In genomic region chr1:93420400-93420799, GRCh38 we compare ENCODE assay signal across 25 cellular contexts. TPM values are rescaled to one million over a fixed set of nuclear protein-coding genes. Genes with fewer than 3 reads are reported as not detected.
DNase-seq lines count a peak whose midpoint lies in the region; ATAC-seq, FAIRE-seq and TF ChIP-seq lines count a peak whose summit lies in the region.
"Had no signal": no experiment of that assay in that cellular context is flagged by ENCODE, and none has a peak within 500 bp of the region (broad histone marks: within the 10 kb centered on the region; RNA-seq: fewer than 3 reads in every experiment).

No MANE protein-coding gene starts in this region.

- no peak for ATAC-seq in pancreas
- ATAC-seq in GM18868 (IDR thresholded peaks at IDR 0.05; ENCODE audit: unreplicated experiment): no peak
- no peak for ATAC-seq in activated T-cell treated with anti-CD3 and anti-CD28 coated beads, Interleukin-2, amount 50 U/mL, for 72 hours (replicated peaks in 1 of 2)
- ATAC-seq: A549, GM23338, HCT116 had no signal

- no peak for DNase-seq in pancreas
- no peak for DNase-seq in dorsolateral prefrontal cortex
- no peak for DNase-seq in activated T-cell treated with anti-CD3 and anti-CD28 coated beads, Interleukin-2, amount 50 U/mL, for 72 hours
- no peak for DNase-seq in cortex of kidney (lab: John Stamatoyannopoulos, UW)
- DNase-seq: ACHN; AML-193; BE2C; Calu3; CD4-positive, alpha-beta memory T cell; COR-L47; DMS53; DMS79 treated with DMSO at 0.1 percent for 48 hours; H9 had no signal

- H3K27ac ChIP-seq in pancreas: no peak overlapping the region
- no peak overlapping the region for H3K27ac ChIP-seq in dorsolateral prefrontal cortex
- H3K27ac ChIP-seq: 22Rv1; A549; BLaER1 treated with 17β-estradiol and CSF1 and Interleukin-3, amounts not matched to agents 10 nM and 100 nM had no signal

- no peaks in the 10 kb centered on the region for H3K9me3 ChIP-seq in pancreas
- H3K9me3 ChIP-seq: A549, BE2C had no signal

- no peaks in the 10 kb centered on the region for H3K36me3 ChIP-seq in pancreas
- H3K36me3 ChIP-seq: BE2C; BLaER1 treated with 17β-estradiol and CSF1 and Interleukin-3, amounts not matched to agents 10 nM and 100 nM had no signal

- H3K27me3 ChIP-seq in pancreas (no peaks in the 10 kb centered on the region), dorsolateral prefrontal cortex (no peaks in the 10 kb centered on the region)
- H3K27me3 ChIP-seq: BE2C; BLaER1 treated with 17β-estradiol and CSF1 and Interleukin-3, amounts not matched to agents 10 nM and 100 nM had no signal

- peaks cover 0 to 2% of the 10 kb centered on the region in 2 donors for H3K9me3 Mint-ChIP-seq in activated T-cell treated with anti-CD3 and anti-CD28 coated beads, Interleukin-2, amount 50 U/mL, for 72 hours
- H3K9me3 Mint-ChIP-seq: CD4-positive, alpha-beta memory T cell had no signal

- FAIRE-seq in A204.1 (lab: Jason Lieb, UNC) (peak; percentile 99), TTC549 (lab: Jason Lieb, UNC) (peak; percentile 95), endometrium (lab: Jason Lieb, UNC) (peak; percentile 83), pancreas (lab: Jason Lieb, UNC) (peak; percentile 97)
- FAIRE-seq: A549, GM12892, GM19239 had no signal

- no peak overlapping the region for H3K27ac Mint-ChIP-seq in activated T-cell treated with anti-CD3 and anti-CD28 coated beads, Interleukin-2, amount 50 U/mL, for 72 hours
- H3K27ac Mint-ChIP-seq: CD14-positive monocyte, GM23338, H9 had no signal

- H3K4me1 ChIP-seq in pancreas: no peaks in the 10 kb centered on the region
- H3K4me1 ChIP-seq: A549, BE2C had no signal

- H3K4me3 ChIP-seq in pancreas (no peak overlapping the region), dorsolateral prefrontal cortex (no peak overlapping the region)
- H3K4me3 ChIP-seq: A549; BLaER1 treated with 17β-estradiol and CSF1 and Interleukin-3, amounts not matched to agents 10 nM and 100 nM; GM23338 had no signal

- TF ChIP-seq CTCF in pancreas (IDR thresholded peaks at IDR 0.05) (no peak), dorsolateral prefrontal cortex (IDR thresholded peaks at IDR 0.05 in 54 of 56, conservative IDR thresholded peaks at IDR 0.05 in 2 of 56; ENCODE audit: low read depth in 1 of 56, partially characterized antibody in 56 of 56) (no peak)

- peaks cover 6% of the 10 kb centered on the region for H3K27me3 Mint-ChIP-seq in activated T-cell treated with anti-CD3 and anti-CD28 coated beads, Interleukin-2, amount 50 U/mL, for 72 hours (ENCODE audit: low read depth)

- WGBS in pancreas, 2 donors: 86 to 96% methylated on average over 2 of the region's 2 CpGs

- no peak overlapping the region for H3K4me3 Mint-ChIP-seq in activated T-cell treated with anti-CD3 and anti-CD28 coated beads, Interleukin-2, amount 50 U/mL, for 72 hours
- H3K4me3 Mint-ChIP-seq: CD14-positive monocyte; CD4-positive, alpha-beta memory T cell; GM23338; H9 had no signal

- no peaks in the 10 kb centered on the region for H3K4me1 Mint-ChIP-seq in activated T-cell treated with anti-CD3 and anti-CD28 coated beads, Interleukin-2, amount 50 U/mL, for 72 hours (ENCODE audit: low read depth)
- H3K4me1 Mint-ChIP-seq: CD4-positive, alpha-beta memory T cell; GM23338 had no signal

- H3K36me3 Mint-ChIP-seq in activated T-cell treated with anti-CD3 and anti-CD28 coated beads, Interleukin-2, amount 50 U/mL, for 72 hours (ENCODE audit: insufficient read depth in 2 of 2): no peaks in the 10 kb centered on the region
- H3K36me3 Mint-ChIP-seq: CD14-positive monocyte; CD4-positive, alpha-beta memory T cell had no signal

- intact Hi-C loops in pancreas (cut with DNase I): no loop called here
- intact Hi-C loops in dorsolateral prefrontal cortex (cut with DNase I): no loop called here

RNA-seq across cellular contexts. Expression of gene FNBP1L, which starts 27.5 kb away (rescaled TPM):
- total RNA-seq in pancreas: 10 to 100 TPM; 10.9 to 32.4 (median 16.0) TPM
- polyA plus RNA-seq in pancreas: 10 to 100 TPM; 10.1 to 18.8 TPM
- total RNA-seq in dorsolateral prefrontal cortex: 10 to 100 TPM; 12.4 to 32.1 (median 20.8) TPM
- total RNA-seq in activated T-cell treated with anti-CD3 and anti-CD28 coated beads, Interleukin-2, amount 50 U/mL, for 72 hours: 1 to 10 TPM; 1.3 to 1.6 TPM

Comparison
In these comparisons a context has a peak if more than half of its experiments do, and no peak if none do; other contexts are left out.
1. RNA of gene FNBP1L, which starts 27.5 kb away (total RNA-seq): 12.4 to 32.1 TPM in dorsolateral prefrontal cortex and 10.9 to 32.4 TPM in pancreas; 1.3 to 1.6 TPM in activated T-cell treated with anti-CD3 and anti-CD28 coated beads, Interleukin-2, amount 50 U/mL, for 72 hours; every median in the first group is over 4 times any median in the second.